25 cellular contexts compared by ENCODE assay signal in the genomic region with DNA sequence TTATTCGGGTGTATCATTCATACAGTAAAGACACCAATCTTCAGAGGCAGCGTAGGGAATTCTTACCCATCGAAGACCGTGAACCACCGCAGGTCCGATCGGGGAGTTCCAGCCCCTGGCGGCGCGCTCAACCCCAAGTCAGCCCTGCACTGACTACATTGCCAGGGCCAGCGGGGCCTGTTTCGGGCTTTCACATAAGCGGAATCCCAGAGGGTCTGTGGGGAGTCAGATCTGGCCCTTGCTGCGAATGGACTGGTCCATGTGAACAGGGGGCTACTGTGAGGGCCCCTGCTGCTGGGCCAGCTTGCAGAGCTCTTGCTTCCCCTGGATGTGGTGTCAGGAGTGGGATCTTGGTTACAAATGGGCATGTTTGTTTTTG. TPM values are rescaled to one million over a fixed set of nuclear protein-coding genes. Genes with fewer than 3 reads are reported as not detected.
"Had no signal": no experiment of that assay in that cellular context is flagged by ENCODE, and none has a peak within 500 bp of the region (broad histone marks: within the 10 kb centered on the region; RNA-seq: fewer than 3 reads in every experiment).

No MANE protein-coding gene starts in this region.

- H3K4me1 ChIP-seq: sigmoid colon, uterus had no signal

- H3K27ac Mint-ChIP-seq: activated CD4-positive, alpha-beta memory T cell treated with anti-CD3 and anti-CD28 coated beads, Interleukin-2, amount 10 ng/mL, durations not matched to agents 7 days and 5 days; activated CD4-positive, alpha-beta T cell treated with anti-CD3 and anti-CD28 coated beads, Interleukin-2, amount 10 ng/mL, durations not matched to agents 24 days and 14 days; activated naive CD4-positive, alpha-beta T cell treated with anti-CD3 and anti-CD28 coated beads, Interleukin-2, amount 50 U/mL, for 24 hours; activated T-cell treated with anti-CD3 and anti-CD28 coated beads, Interleukin-2, amount 50 U/mL, for 72 hours; memory B cell; nephron progenitor cell; stimulated activated naive B cell treated with anti-CD40 and anti-IgM and Interleukin-4, amounts not matched to agents 10 μg/mL and 1 μg/mL and 100 μg/mL, for 72 hours had no signal

- H3K36me3 ChIP-seq: brain microvascular endothelial cell, heart left ventricle, sigmoid colon, uterus had no signal

- H3K9me3 Mint-ChIP-seq: activated CD4-positive, alpha-beta memory T cell treated with anti-CD3 and anti-CD28 coated beads, Interleukin-2, amount 10 ng/mL, durations not matched to agents 7 days and 5 days; activated CD4-positive, alpha-beta T cell treated with anti-CD3 and anti-CD28 coated beads, Interleukin-2, amount 10 ng/mL, durations not matched to agents 24 days and 14 days; activated naive CD4-positive, alpha-beta T cell treated with anti-CD3 and anti-CD28 coated beads, Interleukin-2, amount 50 U/mL, for 24 hours; activated T-cell treated with anti-CD3 and anti-CD28 coated beads, Interleukin-2, amount 50 U/mL, for 72 hours; memory B cell; stimulated activated naive B cell treated with anti-CD40 and anti-IgM and Interleukin-4, amounts not matched to agents 10 μg/mL and 1 μg/mL and 100 μg/mL, for 72 hours had no signal

- H3K4me3 ChIP-seq: mucosa of descending colon, sigmoid colon, uterus had no signal

- DNase-seq: activated CD4-positive, alpha-beta memory T cell treated with anti-CD3 and anti-CD28 coated beads, Interleukin-2, amount 10 ng/mL, durations not matched to agents 7 days and 5 days; activated CD4-positive, alpha-beta T cell treated with anti-CD3 and anti-CD28 coated beads, Interleukin-2, amount 10 ng/mL, durations not matched to agents 24 days and 14 days; activated effector memory CD4-positive, alpha-beta T cell treated with anti-CD3 and anti-CD28 coated beads, Interleukin-2, amount 50 U/mL, for 16 hours; activated T-cell treated with anti-CD3 and anti-CD28 coated beads, Interleukin-2, amount 50 U/mL, for 72 hours; aorta; brain microvascular endothelial cell; central memory CD4-positive, alpha-beta T cell; heart left ventricle; left cardiac atrium; mucosa of descending colon; nephron progenitor cell; occipital lobe; sigmoid colon; stimulated activated CD4-positive, alpha-beta T cell treated with anti-CD3 and anti-CD28 coated beads, Interleukin-2, amount 100 ng/mL, for 48 hours; stimulated activated CD8-positive, alpha-beta memory T cell treated with anti-CD3 and anti-CD28 coated beads, Interleukin-4, amount 100 ng/mL, for 48 hours; stimulated activated naive B cell treated with anti-CD40 and anti-IgM and Interleukin-4, amounts not matched to agents 10 μg/mL and 1 μg/mL and 100 μg/mL, for 72 hours; uterus had no signal

- H3K27ac ChIP-seq: brain microvascular endothelial cell, epithelial cell of prostate, heart left ventricle, sigmoid colon, uterus had no signal

- H3K4me3 Mint-ChIP-seq: activated CD4-positive, alpha-beta memory T cell treated with anti-CD3 and anti-CD28 coated beads, Interleukin-2, amount 10 ng/mL, durations not matched to agents 7 days and 5 days; activated CD4-positive, alpha-beta T cell treated with anti-CD3 and anti-CD28 coated beads, Interleukin-2, amount 10 ng/mL, durations not matched to agents 24 days and 14 days; activated naive CD4-positive, alpha-beta T cell treated with anti-CD3 and anti-CD28 coated beads, Interleukin-2, amount 50 U/mL, for 24 hours; activated T-cell treated with anti-CD3 and anti-CD28 coated beads, Interleukin-2, amount 50 U/mL, for 72 hours; memory B cell; nephron progenitor cell; stimulated activated naive B cell treated with anti-CD40 and anti-IgM and Interleukin-4, amounts not matched to agents 10 μg/mL and 1 μg/mL and 100 μg/mL, for 72 hours had no signal

- H3K36me3 Mint-ChIP-seq: activated naive CD4-positive, alpha-beta T cell treated with anti-CD3 and anti-CD28 coated beads, Interleukin-2, amount 50 U/mL, for 24 hours; memory B cell had no signal

- ATAC-seq: activated CD4-positive, CD25-positive, alpha-beta regulatory T cell treated with anti-CD3 and anti-CD28 coated beads, Interleukin-2, amount 50 U/mL, for 24 hours; activated T-cell treated with anti-CD3 and anti-CD28 coated beads, Interleukin-2, amount 50 U/mL, for 72 hours; heart left ventricle; left cardiac atrium; mucosa of descending colon; stimulated activated naive B cell treated with anti-CD40 and anti-IgM and Interleukin-4, amounts not matched to agents 10 μg/mL and 1 μg/mL and 100 μg/mL, for 72 hours had no signal

- H3K9me3 ChIP-seq: mucosa of descending colon had no signal

RNA-seq across cellular contexts. Expression of a gene that starts 7.6 kb away (rescaled TPM):
- total RNA-seq: fibroblast of villous mesenchyme, occipital lobe, posterior vena cava, renal cortical epithelial cell, temporal lobe had no signal
